In genomic region chr12:21523148-21523547, GRCh38 we compare ENCODE assay signal across 30 cellular contexts. TPM values are rescaled to one million over a fixed set of nuclear protein-coding genes. Genes with fewer than 3 reads are reported as not detected.
"Had no signal": no experiment of that assay in that cellular context is flagged by ENCODE, and none has a peak within 500 bp of the region (broad histone marks: within the 10 kb centered on the region; RNA-seq: fewer than 3 reads in every experiment).

No MANE protein-coding gene starts in this region.

- H3K4me1 Mint-ChIP-seq: stimulated activated naive CD8-positive, alpha-beta T cell treated with anti-CD3 and anti-CD28 coated beads, Interleukin-15, amount 100 ng/mL, for 72 hours had no signal

- DNase-seq: stimulated activated CD4-positive, alpha-beta T cell treated with anti-CD3 and anti-CD28 coated beads, Interleukin-2, amount 100 ng/mL, for 48 hours; stimulated activated CD4-positive, alpha-beta T cell treated with anti-CD3 and anti-CD28 coated beads, Interleukin-4, amount 100 ng/mL, for 1 hour; stimulated activated CD4-positive, alpha-beta T cell treated with anti-CD3 and anti-CD28 coated beads, Interleukin-4, amount 100 ng/mL, for 24 hours; stimulated activated CD4-positive, alpha-beta T cell treated with anti-CD3 and anti-CD28 coated beads, Interleukin-4, amount 100 ng/mL, for 4 hours; stimulated activated CD8-positive, alpha-beta memory T cell treated with anti-CD3 and anti-CD28 coated beads, Interleukin-4, amount 100 ng/mL, for 48 hours; stimulated activated naive B cell treated with anti-CD40 and anti-IgM and Interleukin-4, amounts not matched to agents 10 μg/mL and 1 μg/mL and 100 μg/mL, for 72 hours; stimulated activated naive CD4-positive, alpha-beta T cell; stimulated activated naive CD4-positive, alpha-beta T cell treated with Interleukin-2 at 50 U/mL for 16 hours; stimulated activated naive CD8-positive, alpha-beta T cell treated with anti-CD3 and anti-CD28 coated beads, Interleukin-15, amount 100 ng/mL, for 72 hours; stimulated activated naive CD8-positive, alpha-beta T cell treated with anti-CD3 and anti-CD28 coated beads, Interleukin-15, Interleukin-2, amounts not matched to agents 100 U/mL and 50 U/mL, for 24 hours; stomach; substantia nigra; testis; thyroid gland; tibial artery; transverse colon; trophoblast cell; upper lobe of left lung; upper lobe of right lung; uterus had no signal

- FAIRE-seq: urothelium cell line had no signal

- ATAC-seq: stimulated activated effector memory CD8-positive, alpha-beta T cell treated with anti-CD3 and anti-CD28 coated beads, Interleukin-12 subunit alpha, Interleukin-12 subunit beta, amount 100 ng/mL, for 72 hours; stimulated activated memory B cell treated with anti-CD40 and anti-IgM and Interleukin-4, amounts not matched to agents 10 μg/mL and 1 μg/mL and 100 μg/mL, for 72 hours; stimulated activated naive B cell treated with anti-CD40 and anti-IgM and Interleukin-4, amounts not matched to agents 10 μg/mL and 1 μg/mL and 100 μg/mL, for 72 hours; stimulated activated naive CD8-positive, alpha-beta T cell treated with anti-CD3 and anti-CD28 coated beads, Interleukin-15, amount 100 ng/mL, for 72 hours; stimulated activated naive CD8-positive, alpha-beta T cell treated with anti-CD3 and anti-CD28 coated beads, Interleukin-15, Interleukin-2, amounts not matched to agents 100 U/mL and 50 U/mL, for 24 hours; upper lobe of right lung had no signal

- H3K27ac ChIP-seq: stomach, suprapubic skin, testis, thoracic aorta, thyroid gland, tibial artery, tibial nerve, transverse colon, upper lobe of left lung, upper lobe of right lung, uterus, vagina had no signal

- H3K36me3 ChIP-seq: suprapubic skin, thoracic aorta, thyroid gland, transverse colon, upper lobe of left lung, upper lobe of right lung, uterus, vagina had no signal

- H3K9me3 Mint-ChIP-seq: stimulated activated effector memory CD8-positive, alpha-beta T cell treated with anti-CD3 and anti-CD28 coated beads, Interleukin-12 subunit alpha, Interleukin-12 subunit beta, amount 100 ng/mL, for 72 hours; type B pancreatic cell had no signal

- H3K27ac Mint-ChIP-seq: stimulated activated effector memory CD8-positive, alpha-beta T cell treated with anti-CD3 and anti-CD28 coated beads, Interleukin-12 subunit alpha, Interleukin-12 subunit beta, amount 100 ng/mL, for 72 hours; stimulated activated memory B cell treated with anti-CD40 and anti-IgM and Interleukin-4, amounts not matched to agents 10 μg/mL and 1 μg/mL and 100 μg/mL, for 72 hours; stimulated activated naive B cell treated with anti-CD40 and anti-IgM and Interleukin-4, amounts not matched to agents 10 μg/mL and 1 μg/mL and 100 μg/mL, for 72 hours; stimulated activated naive CD8-positive, alpha-beta T cell treated with anti-CD3 and anti-CD28 coated beads, Interleukin-15, amount 100 ng/mL, for 72 hours; stimulated activated naive CD8-positive, alpha-beta T cell treated with anti-CD3 and anti-CD28 coated beads, Interleukin-15, Interleukin-2, amounts not matched to agents 100 ng/mL and 50 ng/mL, for 24 hours; type B pancreatic cell had no signal

- H3K9me3 ChIP-seq: stomach, suprapubic skin, testis, thoracic aorta, thyroid gland, tibial artery, tibial nerve, transverse colon, upper lobe of right lung, uterus, vagina had no signal

- H3K4me3 Mint-ChIP-seq: stimulated activated effector memory CD8-positive, alpha-beta T cell treated with anti-CD3 and anti-CD28 coated beads, Interleukin-12 subunit alpha, Interleukin-12 subunit beta, amount 100 ng/mL, for 72 hours; stimulated activated memory B cell treated with anti-CD40 and anti-IgM and Interleukin-4, amounts not matched to agents 10 μg/mL and 1 μg/mL and 100 μg/mL, for 72 hours; stimulated activated naive B cell treated with anti-CD40 and anti-IgM and Interleukin-4, amounts not matched to agents 10 μg/mL and 1 μg/mL and 100 μg/mL, for 72 hours; stimulated activated naive CD8-positive, alpha-beta T cell treated with anti-CD3 and anti-CD28 coated beads, Interleukin-15, amount 100 ng/mL, for 72 hours; stimulated activated naive CD8-positive, alpha-beta T cell treated with anti-CD3 and anti-CD28 coated beads, Interleukin-15, Interleukin-2, amounts not matched to agents 100 ng/mL and 50 ng/mL, for 24 hours; type B pancreatic cell had no signal

- H3K27me3 ChIP-seq: testis, thyroid gland, upper lobe of right lung, uterus, vagina had no signal

- H3K27me3 Mint-ChIP-seq: stimulated activated memory B cell treated with anti-CD40 and anti-IgM and Interleukin-4, amounts not matched to agents 10 μg/mL and 1 μg/mL and 100 μg/mL, for 72 hours had no signal

- H3K4me3 ChIP-seq: stomach, suprapubic skin, testis, thoracic aorta, thyroid gland, tibial artery, tibial nerve, transverse colon, upper lobe of left lung, upper lobe of right lung, uterus, vagina had no signal

- H3K4me1 ChIP-seq: testis, upper lobe of right lung, uterus had no signal

RNA-seq across cellular contexts. Expression of gene SPX, which starts 2.9 kb away (rescaled TPM):
- total RNA-seq: transverse colon, ureter, vagina had no signal
